Comparison of ENCODE assay signal across 11 cellular contexts in genomic region chr5:75524071-75524470, GRCh38. TPM values are rescaled to one million over a fixed set of nuclear protein-coding genes. Genes with fewer than 3 reads are reported as not detected.
DNase-seq lines count a peak whose midpoint lies in the region; ATAC-seq, FAIRE-seq and TF ChIP-seq lines count a peak whose summit lies in the region.
"Had no signal": no experiment of that assay in that cellular context is flagged by ENCODE, and none has a peak within 500 bp of the region (broad histone marks: within the 10 kb centered on the region; RNA-seq: fewer than 3 reads in every experiment).

No MANE protein-coding gene starts in this region.

- peak; percentile 80 for FAIRE-seq in GM12892 (lab: Jason Lieb, UNC)
- FAIRE-seq: endothelial cell of umbilical vein had no signal

- H3K4me1 Mint-ChIP-seq in activated naive CD8-positive, alpha-beta T cell treated with anti-CD3 and anti-CD28 coated beads, Interleukin-2, amount 50 U/mL, for 24 hours, result peaks cover 73% of the 10 kb centered on the region

- TF ChIP-seq CTCF in GM20000 (IDR thresholded peaks at IDR 0.05; ENCODE audit: extremely low read depth, missing control alignments), result no peak

- peaks cover 33% of the 10 kb centered on the region for H3K36me3 Mint-ChIP-seq in activated naive CD8-positive, alpha-beta T cell treated with anti-CD3 and anti-CD28 coated beads, Interleukin-2, amount 50 U/mL, for 24 hours (ENCODE audit: low read depth)

- ATAC-seq in HG03175 (IDR thresholded peaks at IDR 0.05; ENCODE audit: unreplicated experiment), result peak; percentile 88
- ATAC-seq in activated naive CD8-positive, alpha-beta T cell treated with anti-CD3 and anti-CD28 coated beads, Interleukin-2, amount 50 U/mL, for 24 hours, result peak; percentile 90

- DNase-seq in GM12892 (ENCODE audit: insufficient read length) (no peak), GM20000 (ENCODE audit: low spot score) (peak; percentile 50), epidermal melanocyte (ENCODE audit: insufficient read length, low spot score) (no peak), cerebellum (ENCODE audit: low spot score) (no peak), NCI-H2081 treated with DMSO at 0.1 percent for 48 hours (lab: John Stamatoyannopoulos, UW) (no peak)
- DNase-seq in activated naive CD8-positive, alpha-beta T cell treated with anti-CD3 and anti-CD28 coated beads, Interleukin-2, amount 50 U/mL, for 24 hours, result no peak
- no peak for DNase-seq in stimulated activated CD8-positive, alpha-beta memory T cell treated with anti-CD3 and anti-CD28 coated beads, Interleukin-4, amount 100 ng/mL, for 48 hours
- DNase-seq: activated CD4-positive, alpha-beta T cell treated with anti-CD3 and anti-CD28 coated beads, Interleukin-2, amount 50 U/mL, for 48 hours; NCI-H1436 had no signal

- H3K9me3 Mint-ChIP-seq in activated naive CD8-positive, alpha-beta T cell treated with anti-CD3 and anti-CD28 coated beads, Interleukin-2, amount 50 U/mL, for 24 hours, result peaks cover 16% of the 10 kb centered on the region

- H3K4me3 Mint-ChIP-seq in activated naive CD8-positive, alpha-beta T cell treated with anti-CD3 and anti-CD28 coated beads, Interleukin-2, amount 50 U/mL, for 24 hours, result no peak overlapping the region

- TF ChIP-seq POLR2A in GM12892 (IDR thresholded peaks at IDR 0.05; ENCODE audit: low read depth, low read length), result no peak

- H3K27me3 Mint-ChIP-seq in activated naive CD8-positive, alpha-beta T cell treated with anti-CD3 and anti-CD28 coated beads, Interleukin-2, amount 50 U/mL, for 24 hours, result no peaks in the 10 kb centered on the region

- peak overlapping the region; percentile 79 for H3K27ac Mint-ChIP-seq in activated naive CD8-positive, alpha-beta T cell treated with anti-CD3 and anti-CD28 coated beads, Interleukin-2, amount 50 U/mL, for 24 hours

RNA-seq across cellular contexts. Expression of gene POLK, which starts 12.4 kb away (rescaled TPM):
- polyA plus RNA-seq in GM12892 (2012; ENCODE audit: missing spikeins), result 25.7 TPM
- 51.1 TPM for total RNA-seq in cerebellum

RNA-seq across cellular contexts. Expression of gene CERT1, which starts 12.6 kb away (rescaled TPM):
- 23.9 TPM for polyA plus RNA-seq in GM12892 (2012; ENCODE audit: missing spikeins)
- total RNA-seq in cerebellum, result 55.9 TPM
